Comparison of ENCODE assay signal across 8 cellular contexts in genomic region chr1:155050560-155051341, GRCh38. TPM values are rescaled to one million over a fixed set of nuclear protein-coding genes. Genes with fewer than 3 reads are reported as not detected.
DNase-seq lines count a peak whose midpoint lies in the region; ATAC-seq and TF ChIP-seq lines count a peak whose summit lies in the region.

Gene ADAM15 (plus strand): TSS chr1:155051316. CDS start chr1:155051387, 71 bp downstream.

- peaks cover 0 to 3% (median under 1%) of the 10 kb centered on the region in 3 experiments; a peak in 3 of 7 replicates for H3K36me3 Mint-ChIP-seq in H9 (ENCODE audit: insufficient read depth in 1 of 3, low read depth in 3 of 3)
- no peaks in the 10 kb centered on the region for H3K36me3 Mint-ChIP-seq in T-helper 17 cell (ENCODE audit: low read depth)

- H3K9ac ChIP-seq in H9 (ENCODE audit: extremely low read depth, insufficient read length, low read length) (peak within 1 kb of the TSS; percentile 7), rectal smooth muscle tissue (ENCODE audit: low read length) (peak within 1 kb of the TSS; percentile 54)

- peak; percentile 78 for TF ChIP-seq POLR2A in NB4 (IDR thresholded peaks at IDR 0.05; ENCODE audit: extremely low read depth, insufficient read length)
- TF ChIP-seq POLR2A in vagina (IDR thresholded peaks at IDR 0.05) = peak in 1 of 2 donors; percentile 30

- peak; percentile 98 for TF ChIP-seq CTCF in H9 (conservative IDR thresholded peaks at IDR 0.05)
- TF ChIP-seq CTCF in NB4 (IDR thresholded peaks at IDR 0.05; ENCODE audit: low read depth, low read length) = peak; percentile 79
- peak; percentile 81 to 82 (median 81) for TF ChIP-seq CTCF in vagina (IDR thresholded peaks at IDR 0.05)

- H4K91ac ChIP-seq in H9 (ENCODE audit: insufficient read length, low read depth, low read length) = no peak within 1 kb of the TSS

- no peaks in the 10 kb centered on the region for H3K79me2 ChIP-seq in H9 (ENCODE audit: insufficient read depth, low read length)

- H3K9me3 ChIP-seq in H9 (ENCODE audit: control insufficient read depth, low read depth, low read length) (no peaks in the 10 kb centered on the region), T-helper 17 cell (ENCODE audit: control insufficient read depth, low read length, poor library complexity, severe bottlenecking) (no peaks in the 10 kb centered on the region), right cardiac atrium (ENCODE audit: control insufficient read depth, low read length) (no peaks in the 10 kb centered on the region), vagina (no peaks in the 10 kb centered on the region)

- no peak within 1 kb of the TSS for H2BK120ac ChIP-seq in H9 (ENCODE audit: low read depth, low read length, poor library complexity, severe bottlenecking)

- peak within 1 kb of the TSS; percentile 35 for H3K18ac ChIP-seq in H9 (ENCODE audit: insufficient read length, low read depth, low read length)

- H3K9me3 Mint-ChIP-seq in H9 = no peaks in the 10 kb centered on the region

- H3K4me1 Mint-ChIP-seq in H9 = peaks cover 23 to 41% of the 10 kb centered on the region in 2 experiments
- H3K4me1 Mint-ChIP-seq in T-helper 17 cell = peaks cover 27% of the 10 kb centered on the region

- H3K4me3 Mint-ChIP-seq in H9 (peak within 1 kb of the TSS; percentile 67 to 88), T-helper 17 cell (peak within 1 kb of the TSS; percentile 91)

- H3K14ac ChIP-seq in H9 (ENCODE audit: insufficient read depth, low read length) = peak within 1 kb of the TSS; percentile 23; the same call in 1 of the 2 replicates

- H3K4me1 ChIP-seq in H9 (ENCODE audit: insufficient read depth, low read length) (no peaks in the 10 kb centered on the region; the same call in 1 of the 2 replicates), right cardiac atrium (ENCODE audit: control insufficient read depth, insufficient read depth, low read length) (peaks cover 3% of the 10 kb centered on the region), rectal smooth muscle tissue (ENCODE audit: control insufficient read depth, insufficient read depth, low read length) (peaks cover 4% of the 10 kb centered on the region), vagina (peaks cover 42% of the 10 kb centered on the region)

- intact Hi-C loops in right cardiac atrium (cut with DNase I) = no loop called here
- intact Hi-C loops in vagina (cut with DNase I) = loop anchor here (5.0 kb wide), 1 partner anchor 48 kb away; the partner anchor contains the start of gene ZBTB7B

- peaks cover 4% of the 10 kb centered on the region; the same call in 1 of the 2 replicates for H3K27me3 ChIP-seq in H9 (ENCODE audit: insufficient read depth, low read length)
- H3K27me3 ChIP-seq in right cardiac atrium (ENCODE audit: control insufficient read depth, insufficient read depth) = no peaks in the 10 kb centered on the region
- H3K27me3 ChIP-seq in rectal smooth muscle tissue (ENCODE audit: control insufficient read depth, insufficient read depth, low read length) = no peaks in the 10 kb centered on the region
- H3K27me3 ChIP-seq in vagina = no peaks in the 10 kb centered on the region

- ATAC-seq in T-helper 17 cell (peak; percentile 84), right cardiac atrium (peak; percentile 79 to 86)

- H2BK12ac ChIP-seq in H9 (ENCODE audit: insufficient read length, low read depth, low read length) = no peak within 1 kb of the TSS

- DNase-seq in ELR (ENCODE audit: low read depth) (peak; percentile 86), H9 (peak; percentile 84), NB4 (ENCODE audit: low read depth) (peak; percentile 89), T-helper 17 cell (peak; percentile 81 to 84 (median 82)), right cardiac atrium (peak; percentile 87 to 95 (median 93)), vagina (ENCODE audit: extremely low spot score in 2 of 2) (no peak)

- no peak within 1 kb of the TSS for H2BK15ac ChIP-seq in H9 (ENCODE audit: low read depth, low read length)

- H3K36me3 ChIP-seq in rectal smooth muscle tissue (ENCODE audit: control insufficient read depth, insufficient read depth, low read length) = peaks cover 3% of the 10 kb centered on the region
- peaks cover 0 to 20% of the 10 kb centered on the region in 2 donors for H3K36me3 ChIP-seq in vagina

- H3K4ac ChIP-seq in H9 (ENCODE audit: low read depth, low read length) = no peak within 1 kb of the TSS

- no peak within 1 kb of the TSS for H3K56ac ChIP-seq in H9 (ENCODE audit: insufficient read length, low read depth, low read length)

- H3K79me1 ChIP-seq in H9 (ENCODE audit: insufficient read depth, low read depth, low read length, poor library complexity, severe bottlenecking) = no peaks in the 10 kb centered on the region

- no peaks in the 10 kb centered on the region for H4K20me1 ChIP-seq in H9 (ENCODE audit: control insufficient read depth, insufficient read depth, insufficient read length)

- H3K27me3 Mint-ChIP-seq in H9 (ENCODE audit: low read depth) (peaks cover 19% of the 10 kb centered on the region), T-helper 17 cell (no peaks in the 10 kb centered on the region)

- H3K27ac Mint-ChIP-seq in H9 = peak within 1 kb of the TSS in 2 of 3 experiments; percentile 25 to 77; a peak in 1 of 7 replicates
- peak within 1 kb of the TSS; percentile 70 for H3K27ac Mint-ChIP-seq in T-helper 17 cell

- no CpG with 5 or more reads among the region's 99 CpGs for whole genome bisulfite sequencing in H9 (ENCODE audit: extremely low coverage, insufficient read length, low lambda C conversion rate)
- WGBS in right cardiac atrium = under 1% methylated on average over 99 of the region's 99 CpGs

- H3T11ph ChIP-seq in H9 (ENCODE audit: low read length) = no peak within 1 kb of the TSS

- H3K23me2 ChIP-seq in H9 (ENCODE audit: insufficient read length, low read depth, low read length, poor library complexity, severe bottlenecking) = peaks cover 16% of the 10 kb centered on the region

- H2AK5ac ChIP-seq in H9 (ENCODE audit: insufficient read length, low read length) = no peak within 1 kb of the TSS

- H3K4me2 ChIP-seq in H9 (ENCODE audit: insufficient read depth, insufficient read length, low read length) = peak within 1 kb of the TSS; percentile 67

- no peak within 1 kb of the TSS for H2BK5ac ChIP-seq in H9 (ENCODE audit: insufficient read length, low read length)

- H4K5ac ChIP-seq in H9 (ENCODE audit: insufficient read length, low read depth, low read length) = no peak within 1 kb of the TSS

- H4K8ac ChIP-seq in H9 (replicated peaks; ENCODE audit: insufficient read length, low read depth, low read length) = no peak within 1 kb of the TSS

- no peak within 1 kb of the TSS for H2AFZ ChIP-seq in H9 (ENCODE audit: low read length)

- no peak within 1 kb of the TSS for H2BK20ac ChIP-seq in H9 (ENCODE audit: low read depth, low read length, poor library complexity, severe bottlenecking)

- H3K27ac ChIP-seq in H9 (ENCODE audit: insufficient read length, low read depth, low read length) (no peak within 1 kb of the TSS), angular gyrus (ENCODE audit: low read depth, low read length) (peak within 1 kb of the TSS; percentile 82), right cardiac atrium (ENCODE audit: low read length) (peak within 1 kb of the TSS; percentile 95), rectal smooth muscle tissue (ENCODE audit: low read depth, low read length) (peak within 1 kb of the TSS; percentile 85), vagina (peak within 1 kb of the TSS; percentile 96)

- H3K4me3 ChIP-seq in NB4 (ENCODE audit: low read depth, low read length) = peak within 1 kb of the TSS; percentile 71
- H3K4me3 ChIP-seq in right cardiac atrium (ENCODE audit: low read length) = peak within 1 kb of the TSS; percentile 83
- peak within 1 kb of the TSS; percentile 89 for H3K4me3 ChIP-seq in rectal smooth muscle tissue (ENCODE audit: low read length)
- H3K4me3 ChIP-seq in vagina = peak within 1 kb of the TSS; percentile 86 to 88

- no peak within 1 kb of the TSS for H3K23ac ChIP-seq in H9 (ENCODE audit: insufficient read length, low read depth, low read length)

RNA-seq across cellular contexts. Expression of gene ADAM15, which starts in this region (rescaled TPM):
- total RNA-seq in H9 (2021) (29.6 and 30.6 TPM in 2 replicates), T-helper 17 cell (10 to 100 TPM; 30.3 to 33.8 TPM), right cardiac atrium (100 to 1,000 TPM in 1 of 4 donors, 10 to 100 TPM in 3; 51.2 to 106 (median 63.6) TPM), vagina (193 TPM)
- polyA plus RNA-seq in right cardiac atrium = 68.4 TPM

Comparison
In these comparisons a context has a peak if more than half of its experiments do, and no peak if none do; other contexts are left out.
1. DNase-seq: peak in ELR (single experiment), H9 (single experiment), NB4 (single experiment), T-helper 17 cell (3 of 3) and right cardiac atrium (3 of 3); none in vagina (0 of 2).
2. Peak in every context shown above with its lines, with median percentiles within 50 percentile points of each other: CTCF ChIP-seq and H3K4me3 ChIP-seq.